ENCODE assay signal across 1 cellular context in the genomic region with DNA sequence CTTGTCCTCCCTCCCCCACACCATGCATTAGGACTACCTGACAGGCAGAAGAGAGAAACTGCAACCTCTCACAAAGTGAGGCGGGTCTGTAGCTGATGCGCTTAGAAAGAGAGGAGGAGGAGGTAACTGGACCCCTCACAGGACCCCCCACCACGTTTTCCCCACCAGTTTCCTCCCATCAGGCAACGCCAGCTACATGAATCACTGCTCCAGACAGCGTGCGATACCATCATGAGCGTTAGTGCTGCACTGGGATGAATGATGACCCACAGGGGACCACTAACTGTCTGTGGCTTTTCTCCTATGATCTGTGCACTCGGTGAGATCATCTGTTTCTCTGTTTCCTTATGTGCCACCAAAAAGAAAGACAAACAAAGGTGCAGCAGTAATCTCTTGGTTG.
TF ChIP-seq lines count a peak whose summit lies in the region.

No MANE protein-coding gene starts in this region.

TF ChIP-seq in HEK293, 187 proteins besides CTCF, POLR2A, EP300 and RAD21 (continued from another document and continues in another):
- TF ChIP-seq, protein P1, sequence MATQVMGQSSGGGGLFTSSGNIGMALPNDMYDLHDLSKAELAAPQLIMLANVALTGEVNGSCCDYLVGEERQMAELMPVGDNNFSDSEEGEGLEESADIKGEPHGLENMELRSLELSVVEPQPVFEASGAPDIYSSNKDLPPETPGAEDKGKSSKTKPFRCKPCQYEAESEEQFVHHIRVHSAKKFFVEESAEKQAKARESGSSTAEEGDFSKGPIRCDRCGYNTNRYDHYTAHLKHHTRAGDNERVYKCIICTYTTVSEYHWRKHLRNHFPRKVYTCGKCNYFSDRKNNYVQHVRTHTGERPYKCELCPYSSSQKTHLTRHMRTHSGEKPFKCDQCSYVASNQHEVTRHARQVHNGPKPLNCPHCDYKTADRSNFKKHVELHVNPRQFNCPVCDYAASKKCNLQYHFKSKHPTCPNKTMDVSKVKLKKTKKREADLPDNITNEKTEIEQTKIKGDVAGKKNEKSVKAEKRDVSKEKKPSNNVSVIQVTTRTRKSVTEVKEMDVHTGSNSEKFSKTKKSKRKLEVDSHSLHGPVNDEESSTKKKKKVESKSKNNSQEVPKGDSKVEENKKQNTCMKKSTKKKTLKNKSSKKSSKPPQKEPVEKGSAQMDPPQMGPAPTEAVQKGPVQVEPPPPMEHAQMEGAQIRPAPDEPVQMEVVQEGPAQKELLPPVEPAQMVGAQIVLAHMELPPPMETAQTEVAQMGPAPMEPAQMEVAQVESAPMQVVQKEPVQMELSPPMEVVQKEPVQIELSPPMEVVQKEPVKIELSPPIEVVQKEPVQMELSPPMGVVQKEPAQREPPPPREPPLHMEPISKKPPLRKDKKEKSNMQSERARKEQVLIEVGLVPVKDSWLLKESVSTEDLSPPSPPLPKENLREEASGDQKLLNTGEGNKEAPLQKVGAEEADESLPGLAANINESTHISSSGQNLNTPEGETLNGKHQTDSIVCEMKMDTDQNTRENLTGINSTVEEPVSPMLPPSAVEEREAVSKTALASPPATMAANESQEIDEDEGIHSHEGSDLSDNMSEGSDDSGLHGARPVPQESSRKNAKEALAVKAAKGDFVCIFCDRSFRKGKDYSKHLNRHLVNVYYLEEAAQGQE (tag by site-specific recombination; IDR thresholded peaks at IDR 0.05): no peak
- TF ChIP-seq PRDM1 (tag by site-specific recombination; IDR thresholded peaks at IDR 0.05): no peak
- TF ChIP-seq TRIM28 (IDR thresholded peaks at IDR 0.05; ENCODE audit: borderline replicate concordance, low read length): peak; percentile 84; the same call in 1 of the 2 replicates
- TF ChIP-seq, protein P2, sequence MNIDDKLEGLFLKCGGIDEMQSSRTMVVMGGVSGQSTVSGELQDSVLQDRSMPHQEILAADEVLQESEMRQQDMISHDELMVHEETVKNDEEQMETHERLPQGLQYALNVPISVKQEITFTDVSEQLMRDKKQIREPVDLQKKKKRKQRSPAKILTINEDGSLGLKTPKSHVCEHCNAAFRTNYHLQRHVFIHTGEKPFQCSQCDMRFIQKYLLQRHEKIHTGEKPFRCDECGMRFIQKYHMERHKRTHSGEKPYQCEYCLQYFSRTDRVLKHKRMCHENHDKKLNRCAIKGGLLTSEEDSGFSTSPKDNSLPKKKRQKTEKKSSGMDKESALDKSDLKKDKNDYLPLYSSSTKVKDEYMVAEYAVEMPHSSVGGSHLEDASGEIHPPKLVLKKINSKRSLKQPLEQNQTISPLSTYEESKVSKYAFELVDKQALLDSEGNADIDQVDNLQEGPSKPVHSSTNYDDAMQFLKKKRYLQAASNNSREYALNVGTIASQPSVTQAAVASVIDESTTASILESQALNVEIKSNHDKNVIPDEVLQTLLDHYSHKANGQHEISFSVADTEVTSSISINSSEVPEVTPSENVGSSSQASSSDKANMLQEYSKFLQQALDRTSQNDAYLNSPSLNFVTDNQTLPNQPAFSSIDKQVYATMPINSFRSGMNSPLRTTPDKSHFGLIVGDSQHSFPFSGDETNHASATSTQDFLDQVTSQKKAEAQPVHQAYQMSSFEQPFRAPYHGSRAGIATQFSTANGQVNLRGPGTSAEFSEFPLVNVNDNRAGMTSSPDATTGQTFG (tag by site-specific recombination; IDR thresholded peaks at IDR 0.05; ENCODE audit: borderline replicate concordance): no peak
- TF ChIP-seq, protein P3, sequence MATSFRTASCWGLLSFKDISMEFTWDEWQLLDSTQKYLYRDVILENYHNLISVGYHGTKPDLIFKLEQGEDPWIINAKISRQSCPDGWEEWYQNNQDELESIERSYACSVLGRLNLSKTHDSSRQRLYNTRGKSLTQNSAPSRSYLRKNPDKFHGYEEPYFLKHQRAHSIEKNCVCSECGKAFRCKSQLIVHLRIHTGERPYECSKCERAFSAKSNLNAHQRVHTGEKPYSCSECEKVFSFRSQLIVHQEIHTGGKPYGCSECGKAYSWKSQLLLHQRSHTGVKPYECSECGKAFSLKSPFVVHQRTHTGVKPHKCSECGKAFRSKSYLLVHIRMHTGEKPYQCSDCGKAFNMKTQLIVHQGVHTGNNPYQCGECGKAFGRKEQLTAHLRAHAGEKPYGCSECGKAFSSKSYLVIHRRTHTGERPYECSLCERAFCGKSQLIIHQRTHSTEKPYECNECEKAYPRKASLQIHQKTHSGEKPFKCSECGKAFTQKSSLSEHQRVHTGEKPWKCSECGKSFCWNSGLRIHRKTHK (tag by site-specific recombination; IDR thresholded peaks at IDR 0.05): no peak
- TF ChIP-seq ZNF776 (tag by site-specific recombination; IDR thresholded peaks at IDR 0.05; ENCODE audit: borderline replicate concordance): no peak
- TF ChIP-seq, protein P4, sequence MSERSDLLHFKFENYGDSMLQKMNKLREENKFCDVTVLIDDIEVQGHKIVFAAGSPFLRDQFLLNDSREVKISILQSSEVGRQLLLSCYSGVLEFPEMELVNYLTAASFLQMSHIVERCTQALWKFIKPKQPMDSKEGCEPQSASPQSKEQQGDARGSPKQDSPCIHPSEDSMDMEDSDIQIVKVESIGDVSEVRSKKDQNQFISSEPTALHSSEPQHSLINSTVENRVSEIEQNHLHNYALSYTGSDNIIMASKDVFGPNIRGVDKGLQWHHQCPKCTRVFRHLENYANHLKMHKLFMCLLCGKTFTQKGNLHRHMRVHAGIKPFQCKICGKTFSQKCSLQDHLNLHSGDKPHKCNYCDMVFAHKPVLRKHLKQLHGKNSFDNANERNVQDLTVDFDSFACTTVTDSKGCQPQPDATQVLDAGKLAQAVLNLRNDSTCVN (tag by site-specific recombination; optimal IDR thresholded peaks at IDR 0.05): no peak
- TF ChIP-seq GFI1B (tag by site-specific recombination; IDR thresholded peaks at IDR 0.05): peak; percentile 33; the same call in 1 of the 2 replicates
- TF ChIP-seq, protein P5, sequence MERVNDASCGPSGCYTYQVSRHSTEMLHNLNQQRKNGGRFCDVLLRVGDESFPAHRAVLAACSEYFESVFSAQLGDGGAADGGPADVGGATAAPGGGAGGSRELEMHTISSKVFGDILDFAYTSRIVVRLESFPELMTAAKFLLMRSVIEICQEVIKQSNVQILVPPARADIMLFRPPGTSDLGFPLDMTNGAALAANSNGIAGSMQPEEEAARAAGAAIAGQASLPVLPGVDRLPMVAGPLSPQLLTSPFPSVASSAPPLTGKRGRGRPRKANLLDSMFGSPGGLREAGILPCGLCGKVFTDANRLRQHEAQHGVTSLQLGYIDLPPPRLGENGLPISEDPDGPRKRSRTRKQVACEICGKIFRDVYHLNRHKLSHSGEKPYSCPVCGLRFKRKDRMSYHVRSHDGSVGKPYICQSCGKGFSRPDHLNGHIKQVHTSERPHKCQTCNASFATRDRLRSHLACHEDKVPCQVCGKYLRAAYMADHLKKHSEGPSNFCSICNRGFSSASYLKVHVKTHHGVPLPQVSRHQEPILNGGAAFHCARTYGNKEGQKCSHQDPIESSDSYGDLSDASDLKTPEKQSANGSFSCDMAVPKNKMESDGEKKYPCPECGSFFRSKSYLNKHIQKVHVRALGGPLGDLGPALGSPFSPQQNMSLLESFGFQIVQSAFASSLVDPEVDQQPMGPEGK (tag by site-specific recombination; IDR thresholded peaks at IDR 0.05): peak; percentile 69
- TF ChIP-seq TCF7L2 (IDR thresholded peaks at IDR 0.05; ENCODE audit: borderline replicate concordance, low read depth, low read length): 0 out of 2 replicates have a peak, but pooled peaks have one; percentile 61
- TF ChIP-seq, protein P6, sequence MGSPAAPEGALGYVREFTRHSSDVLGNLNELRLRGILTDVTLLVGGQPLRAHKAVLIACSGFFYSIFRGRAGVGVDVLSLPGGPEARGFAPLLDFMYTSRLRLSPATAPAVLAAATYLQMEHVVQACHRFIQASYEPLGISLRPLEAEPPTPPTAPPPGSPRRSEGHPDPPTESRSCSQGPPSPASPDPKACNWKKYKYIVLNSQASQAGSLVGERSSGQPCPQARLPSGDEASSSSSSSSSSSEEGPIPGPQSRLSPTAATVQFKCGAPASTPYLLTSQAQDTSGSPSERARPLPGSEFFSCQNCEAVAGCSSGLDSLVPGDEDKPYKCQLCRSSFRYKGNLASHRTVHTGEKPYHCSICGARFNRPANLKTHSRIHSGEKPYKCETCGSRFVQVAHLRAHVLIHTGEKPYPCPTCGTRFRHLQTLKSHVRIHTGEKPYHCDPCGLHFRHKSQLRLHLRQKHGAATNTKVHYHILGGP (tag by site-specific recombination; IDR thresholded peaks at IDR 0.05): no peak
- TF ChIP-seq ZNF629 (tag by site-specific recombination; IDR thresholded peaks at IDR 0.05): peak; percentile 88
- TF ChIP-seq GLIS1 (tag by site-specific recombination; IDR thresholded peaks at IDR 0.05): peak; percentile 96
- TF ChIP-seq, protein P7, sequence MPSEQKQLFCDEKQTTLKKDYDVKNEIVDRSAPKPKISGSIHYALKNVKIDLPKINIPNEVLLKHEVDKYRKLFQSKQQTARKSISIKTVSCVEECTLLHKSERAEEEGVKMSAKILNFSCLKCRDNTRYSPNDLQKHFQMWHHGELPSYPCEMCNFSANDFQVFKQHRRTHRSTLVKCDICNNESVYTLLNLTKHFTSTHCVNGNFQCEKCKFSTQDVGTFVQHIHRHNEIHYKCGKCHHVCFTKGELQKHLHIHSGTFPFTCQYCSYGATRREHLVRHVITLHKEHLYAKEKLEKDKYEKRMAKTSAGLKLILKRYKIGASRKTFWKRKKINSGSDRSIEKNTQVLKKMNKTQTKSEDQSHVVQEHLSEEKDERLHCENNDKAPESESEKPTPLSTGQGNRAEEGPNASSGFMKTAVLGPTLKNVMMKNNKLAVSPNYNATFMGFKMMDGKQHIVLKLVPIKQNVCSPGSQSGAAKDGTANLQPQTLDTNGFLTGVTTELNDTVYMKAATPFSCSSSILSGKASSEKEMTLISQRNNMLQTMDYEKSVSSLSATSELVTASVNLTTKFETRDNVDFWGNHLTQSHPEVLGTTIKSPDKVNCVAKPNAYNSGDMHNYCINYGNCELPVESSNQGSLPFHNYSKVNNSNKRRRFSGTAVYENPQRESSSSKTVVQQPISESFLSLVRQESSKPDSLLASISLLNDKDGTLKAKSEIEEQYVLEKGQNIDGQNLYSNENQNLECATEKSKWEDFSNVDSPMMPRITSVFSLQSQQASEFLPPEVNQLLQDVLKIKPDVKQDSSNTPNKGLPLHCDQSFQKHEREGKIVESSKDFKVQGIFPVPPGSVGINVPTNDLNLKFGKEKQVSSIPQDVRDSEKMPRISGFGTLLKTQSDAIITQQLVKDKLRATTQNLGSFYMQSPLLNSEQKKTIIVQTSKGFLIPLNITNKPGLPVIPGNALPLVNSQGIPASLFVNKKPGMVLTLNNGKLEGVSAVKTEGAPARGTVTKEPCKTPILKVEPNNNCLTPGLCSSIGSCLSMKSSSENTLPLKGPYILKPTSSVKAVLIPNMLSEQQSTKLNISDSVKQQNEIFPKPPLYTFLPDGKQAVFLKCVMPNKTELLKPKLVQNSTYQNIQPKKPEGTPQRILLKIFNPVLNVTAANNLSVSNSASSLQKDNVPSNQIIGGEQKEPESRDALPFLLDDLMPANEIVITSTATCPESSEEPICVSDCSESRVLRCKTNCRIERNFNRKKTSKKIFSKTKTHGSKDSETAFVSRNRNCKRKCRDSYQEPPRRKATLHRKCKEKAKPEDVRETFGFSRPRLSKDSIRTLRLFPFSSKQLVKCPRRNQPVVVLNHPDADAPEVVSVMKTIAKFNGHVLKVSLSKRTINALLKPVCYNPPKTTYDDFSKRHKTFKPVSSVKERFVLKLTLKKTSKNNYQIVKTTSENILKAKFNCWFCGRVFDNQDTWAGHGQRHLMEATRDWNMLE (tag by site-specific recombination; conservative IDR thresholded peaks at IDR 0.05; ENCODE audit: low read depth): 0 out of 2 replicates have a peak, but pooled peaks have one; percentile 21
- TF ChIP-seq ZNF239 (tag by site-specific recombination; IDR thresholded peaks at IDR 0.05): no peak
- TF ChIP-seq, protein P8, sequence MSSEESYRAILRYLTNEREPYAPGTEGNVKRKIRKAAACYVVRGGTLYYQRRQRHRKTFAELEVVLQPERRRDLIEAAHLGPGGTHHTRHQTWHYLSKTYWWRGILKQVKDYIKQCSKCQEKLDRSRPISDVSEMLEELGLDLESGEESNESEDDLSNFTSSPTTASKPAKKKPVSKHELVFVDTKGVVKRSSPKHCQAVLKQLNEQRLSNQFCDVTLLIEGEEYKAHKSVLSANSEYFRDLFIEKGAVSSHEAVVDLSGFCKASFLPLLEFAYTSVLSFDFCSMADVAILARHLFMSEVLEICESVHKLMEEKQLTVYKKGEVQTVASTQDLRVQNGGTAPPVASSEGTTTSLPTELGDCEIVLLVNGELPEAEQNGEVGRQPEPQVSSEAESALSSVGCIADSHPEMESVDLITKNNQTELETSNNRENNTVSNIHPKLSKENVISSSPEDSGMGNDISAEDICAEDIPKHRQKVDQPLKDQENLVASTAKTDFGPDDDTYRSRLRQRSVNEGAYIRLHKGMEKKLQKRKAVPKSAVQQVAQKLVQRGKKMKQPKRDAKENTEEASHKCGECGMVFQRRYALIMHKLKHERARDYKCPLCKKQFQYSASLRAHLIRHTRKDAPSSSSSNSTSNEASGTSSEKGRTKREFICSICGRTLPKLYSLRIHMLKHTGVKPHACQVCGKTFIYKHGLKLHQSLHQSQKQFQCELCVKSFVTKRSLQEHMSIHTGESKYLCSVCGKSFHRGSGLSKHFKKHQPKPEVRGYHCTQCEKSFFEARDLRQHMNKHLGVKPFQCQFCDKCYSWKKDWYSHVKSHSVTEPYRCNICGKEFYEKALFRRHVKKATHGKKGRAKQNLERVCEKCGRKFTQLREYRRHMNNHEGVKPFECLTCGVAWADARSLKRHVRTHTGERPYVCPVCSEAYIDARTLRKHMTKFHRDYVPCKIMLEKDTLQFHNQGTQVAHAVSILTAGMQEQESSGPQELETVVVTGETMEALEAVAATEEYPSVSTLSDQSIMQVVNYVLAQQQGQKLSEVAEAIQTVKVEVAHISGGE (tag by site-specific recombination; conservative IDR thresholded peaks at IDR 0.05; ENCODE audit: low read depth): no peak
- TF ChIP-seq ZNF626 (tag by site-specific recombination; IDR thresholded peaks at IDR 0.05): no peak
- TF ChIP-seq ZBTB7A (tag by site-specific recombination; IDR thresholded peaks at IDR 0.05; ENCODE audit: low read depth): no peak
- no peak for TF ChIP-seq ZNF416 (tag by site-specific recombination; IDR thresholded peaks at IDR 0.05)
- no peak for TF ChIP-seq ZNF274 (IDR thresholded peaks at IDR 0.05; ENCODE audit: low read length)
- no peak for TF ChIP-seq ZNF274 (tag by site-specific recombination; IDR thresholded peaks at IDR 0.05; ENCODE audit: borderline replicate concordance)
- TF ChIP-seq ZNF473 (tag by site-specific recombination; IDR thresholded peaks at IDR 0.05): no peak
- TF ChIP-seq, protein P9, sequence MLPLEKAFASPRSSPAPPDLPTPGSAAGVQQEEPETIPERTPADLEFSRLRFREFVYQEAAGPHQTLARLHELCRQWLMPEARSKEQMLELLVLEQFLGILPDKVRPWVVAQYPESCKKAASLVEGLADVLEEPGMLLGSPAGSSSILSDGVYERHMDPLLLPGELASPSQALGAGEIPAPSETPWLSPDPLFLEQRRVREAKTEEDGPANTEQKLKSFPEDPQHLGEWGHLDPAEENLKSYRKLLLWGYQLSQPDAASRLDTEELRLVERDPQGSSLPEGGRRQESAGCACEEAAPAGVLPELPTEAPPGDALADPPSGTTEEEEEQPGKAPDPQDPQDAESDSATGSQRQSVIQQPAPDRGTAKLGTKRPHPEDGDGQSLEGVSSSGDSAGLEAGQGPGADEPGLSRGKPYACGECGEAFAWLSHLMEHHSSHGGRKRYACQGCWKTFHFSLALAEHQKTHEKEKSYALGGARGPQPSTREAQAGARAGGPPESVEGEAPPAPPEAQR (tag by site-specific recombination; IDR thresholded peaks at IDR 0.05): no peak
